In the genomic region with DNA sequence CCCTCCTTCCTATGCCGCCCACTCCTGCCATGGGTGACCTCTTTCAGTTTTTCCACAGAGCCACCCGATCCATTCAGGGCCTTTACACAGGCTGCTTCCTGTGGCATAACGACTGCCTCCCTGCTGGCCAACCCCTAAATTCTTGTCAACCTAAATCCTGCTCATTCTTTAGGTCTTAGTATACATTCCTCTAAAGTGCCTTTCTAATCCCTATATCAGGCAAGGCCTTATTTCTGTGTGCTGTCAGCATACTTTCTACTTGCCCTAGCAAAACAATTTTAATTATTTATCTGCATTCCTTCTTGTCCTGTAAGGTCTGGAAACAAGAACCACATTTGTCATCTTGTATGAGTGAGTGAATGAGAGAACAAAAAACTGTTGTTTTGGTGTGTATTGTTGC, we compare ENCODE assay signal across 19 cellular contexts.
"Had no signal": no experiment of that assay in that cellular context is flagged by ENCODE, and none has a peak within 500 bp of the region (broad histone marks: within the 10 kb centered on the region; RNA-seq: fewer than 3 reads in every experiment).

No MANE protein-coding gene starts in this region.

- H3K9me3 ChIP-seq: ovary, suprapubic skin, upper lobe of right lung had no signal

- H3K4me3 ChIP-seq: dorsolateral prefrontal cortex, esophagus muscularis mucosa, heart left ventricle, ovary, right atrium auricular region, suprapubic skin, upper lobe of right lung had no signal

- H3K4me1 ChIP-seq: esophagus muscularis mucosa, foreskin keratinocyte, heart left ventricle, right atrium auricular region, suprapubic skin, upper lobe of right lung had no signal

- ATAC-seq: activated T-cell treated with anti-CD3 and anti-CD28 coated beads, Interleukin-2, amount 50 U/mL, for 4 hours; foreskin keratinocyte; heart left ventricle; left ventricle myocardium superior; T-cell; upper lobe of right lung had no signal

- H3K27me3 ChIP-seq: dorsolateral prefrontal cortex, esophagus muscularis mucosa, foreskin keratinocyte, ovary, right atrium auricular region, suprapubic skin, upper lobe of right lung had no signal

- H3K27ac ChIP-seq: esophagus muscularis mucosa, foreskin keratinocyte, heart left ventricle, ovary, right atrium auricular region, suprapubic skin, upper lobe of right lung, VCaP had no signal

- H3K36me3 ChIP-seq: esophagus muscularis mucosa, heart left ventricle, ovary, right atrium auricular region, suprapubic skin, upper lobe of right lung had no signal

- DNase-seq: activated CD4-positive, alpha-beta memory T cell treated with anti-CD3 and anti-CD28 coated beads for 36 hours; activated gamma-delta T cell; activated T-cell treated with anti-CD3 and anti-CD28 coated beads, Interleukin-2, amount 50 U/mL, for 4 hours; aorta; dorsolateral prefrontal cortex; heart left ventricle; kidney; left ventricle myocardium superior; ovary; stimulated activated CD4-positive, alpha-beta T cell treated with anti-CD3 and anti-CD28 coated beads, Interleukin-2, amount 100 ng/mL, for 24 hours; stimulated activated naive CD4-positive, alpha-beta T cell treated with Interleukin-2 at 50 U/mL for 16 hours; T-cell; T1000; upper lobe of right lung had no signal
